ENCODE assay signal across 9 cellular contexts in genomic region chr9:25716220-25716872, GRCh38. TPM values are rescaled to one million over a fixed set of nuclear protein-coding genes. Genes with fewer than 3 reads are reported as not detected.
A peak's percentile ranks its signal among the peaks of the same experiment; 100 is the strongest.
DNase-seq lines count a peak whose midpoint lies in the region; ATAC-seq, FAIRE-seq and TF ChIP-seq lines count a peak whose summit lies in the region.
"Had no signal": no experiment of that assay in that cellular context is flagged by ENCODE, and none has a peak within 500 bp of the region (broad histone marks: within the 10 kb centered on the region; RNA-seq: fewer than 3 reads in every experiment).

No MANE protein-coding gene starts in this region.

- no peak overlapping the region for H3K4me3 ChIP-seq in A549
- H3K4me3 ChIP-seq in HUES48 (ENCODE audit: low read depth, low read length) = no peak overlapping the region
- no peak overlapping the region for H3K4me3 ChIP-seq in WI38 (ENCODE audit: low read depth, low read length)
- H3K4me3 ChIP-seq in smooth muscle cell = no peak overlapping the region
- H3K4me3 ChIP-seq: skin epidermis had no signal

- H3K27ac ChIP-seq in A549 = no peak overlapping the region
- peak overlapping the region; percentile 21 for H3K27ac ChIP-seq in HUES48 (ENCODE audit: low read depth, low read length)
- peak overlapping the region; percentile 35 for H3K27ac ChIP-seq in smooth muscle cell (ENCODE audit: low read depth)

- no peak for FAIRE-seq in A549 (lab: Jason Lieb, UNC)

- peak; percentile 76 to 83; a peak in 5 of 6 replicates for ATAC-seq in A549
- ATAC-seq in left ventricle myocardium superior = peak; percentile 63

- intact Hi-C loops in left ventricle myocardium superior (cut with micrococcal nuclease) = no loop called here

- no peaks in the 10 kb centered on the region for H3K36me3 ChIP-seq in HUES48 (ENCODE audit: control insufficient read depth, insufficient read depth, low read length)
- no peaks in the 10 kb centered on the region for H3K36me3 ChIP-seq in smooth muscle cell (ENCODE audit: low read depth)

- CTCF ChIA-PET in A549 (lab: Yijun Ruan, JAX) = interaction anchor here (0.6 to 1.5 kb wide), 6 partner anchors 9 to 38 kb away, joined by 3 read pairs; partner anchors contain the start of gene TUSC1

- H3K4me2 ChIP-seq in A549 = no peak overlapping the region
- H3K4me2 ChIP-seq in smooth muscle cell = peak overlapping the region; percentile 16

- TF ChIP-seq POLR2A in A549 (IDR thresholded peaks at IDR 0.05; ENCODE audit: low read length) = no peak

- TF ChIP-seq RAD21 in A549 (conservative IDR thresholded peaks at IDR 0.05 in 1 of 2, IDR thresholded peaks at IDR 0.05 in 1 of 2) = peak in 1 of 2 experiments; percentile 22; a peak in 2 of 5 replicates

- peak overlapping the region; percentile 89 for H2AFZ ChIP-seq in smooth muscle cell (ENCODE audit: low read depth)

- 14% methylated on average over 6 of the region's 6 CpGs for WGBS in A549 (ENCODE audit: missing lambda C conversion rate)
- WGBS in smooth muscle cell (ENCODE audit: low lambda C conversion rate) = 63% methylated on average over 6 of the region's 6 CpGs

- H3K79me2 ChIP-seq in smooth muscle cell (ENCODE audit: low read depth) = no peaks in the 10 kb centered on the region

- no peaks in the 10 kb centered on the region for H3K27me3 ChIP-seq in HUES48 (ENCODE audit: control insufficient read depth, insufficient read depth, low read length)
- no peaks in the 10 kb centered on the region for H3K27me3 ChIP-seq in smooth muscle cell (ENCODE audit: low read depth)

- POLR2A ChIA-PET in A549 (lab: Yijun Ruan, JAX) = interaction anchor here (0.9 kb wide), 1 partner anchor 38 kb away, joined by 7 read pairs; the partner anchor contains the start of gene TUSC1

- no peaks in the 10 kb centered on the region for H4K20me1 ChIP-seq in smooth muscle cell (ENCODE audit: low read depth)

- TF ChIP-seq EP300 in A549 (IDR thresholded peaks at IDR 0.05) = no peak

- TF ChIP-seq CTCF in A549 (IDR thresholded peaks at IDR 0.05) (peak; percentile 22; the same call in 1 of the 3 replicates), WI38 (IDR thresholded peaks at IDR 0.05; ENCODE audit: low read depth, low read length) (peak; percentile 71), smooth muscle cell (IDR thresholded peaks at IDR 0.05; ENCODE audit: borderline replicate concordance, insufficient read depth, poor library complexity, severe bottlenecking) (peak; percentile 49)

- H3K9ac ChIP-seq in HUES48 (ENCODE audit: low read depth, low read length) (peak overlapping the region; percentile 1; the same call in 1 of the 2 replicates), smooth muscle cell (ENCODE audit: low read depth) (no peak overlapping the region)

- H3F3A ChIP-seq in smooth muscle cell (ENCODE audit: low read depth) = no peaks in the 10 kb centered on the region

- DNase-seq in A549 (ENCODE audit: low read depth in 1 of 2, low spot score in 1 of 2) (peak; percentile 5 to 35), left ventricle myocardium superior (no peak), smooth muscle cell (lab: John Stamatoyannopoulos, UW; ENCODE audit: unreplicated experiment) (no peak), CD1c-positive myeloid dendritic cell (ENCODE audit: extremely low spot score) (no peak), T-helper 2 cell (no peak)
- DNase-seq in stimulated activated CD4-positive, alpha-beta T cell treated with anti-CD3 and anti-CD28 coated beads, Interleukin-4, amount 100 ng/mL, for 4 hours = no peak

- no peaks in the 10 kb centered on the region for H3K4me1 ChIP-seq in A549
- H3K4me1 ChIP-seq in HUES48 (ENCODE audit: control insufficient read depth, insufficient read depth, low read length) = peaks cover 6% of the 10 kb centered on the region; the same call in 1 of the 2 replicates
- peaks cover 10% of the 10 kb centered on the region for H3K4me1 ChIP-seq in smooth muscle cell (ENCODE audit: low read depth)

- H3K9me3 ChIP-seq in A549 = no peaks in the 10 kb centered on the region
- H3K9me3 ChIP-seq in HUES48 (ENCODE audit: control insufficient read depth, insufficient read depth, low read length) = no peaks in the 10 kb centered on the region
- H3K9me3 ChIP-seq in smooth muscle cell (replicated peaks; ENCODE audit: low read depth) = no peaks in the 10 kb centered on the region

TF ChIP-seq in A549, 52 proteins besides CTCF, POLR2A, EP300 and RAD21:
- TF ChIP-seq REST (IDR thresholded peaks at IDR 0.05) (no peak), EHF (CRISPR knock-in tag; IDR thresholded peaks at IDR 0.05) (no peak), HDAC2 (IDR thresholded peaks at IDR 0.05) (no peak), HOXB13 (CRISPR knock-in tag; IDR thresholded peaks at IDR 0.05; ENCODE audit: low read depth) (no peak), ZSCAN20 (CRISPR knock-in tag; IDR thresholded peaks at IDR 0.05) (no peak), FOSL2 (IDR thresholded peaks at IDR 0.05) (no peak), FOSL2 (CRISPR knock-in tag; IDR thresholded peaks at IDR 0.05) (no peak), PBX3 (IDR thresholded peaks at IDR 0.05) (no peak), MYC (IDR thresholded peaks at IDR 0.05; ENCODE audit: borderline replicate concordance, low read length) (no peak), MAFK (IDR thresholded peaks at IDR 0.05; ENCODE audit: partially characterized antibody) (no peak), HES2 (IDR thresholded peaks at IDR 0.05) (no peak), ZNF302 (CRISPR knock-in tag; IDR thresholded peaks at IDR 0.05) (no peak), POLR2AphosphoS2 (conservative IDR thresholded peaks at IDR 0.05; ENCODE audit: low read length) (no peak), ATOH8 (CRISPR knock-in tag; IDR thresholded peaks at IDR 0.05; ENCODE audit: low read depth) (no peak), HOXA7 (CRISPR knock-in tag; IDR thresholded peaks at IDR 0.05) (no peak), TFCP2L1 (CRISPR knock-in tag; IDR thresholded peaks at IDR 0.05) (no peak), RNF2 (IDR thresholded peaks at IDR 0.05; ENCODE audit: borderline replicate concordance, low read depth) (no peak), KDM5A (IDR thresholded peaks at IDR 0.05) (no peak)

RNA-seq across cellular contexts. Expression of gene TUSC1, which starts 38.1 kb away (rescaled TPM):
- polyA plus RNA-seq in A549 (2011; rRNA removed) = 5.1 and 5.6 TPM in 2 replicates
- polyA plus RNA-seq in A549 (2012; cell fraction: cytosol; rRNA removed) = 7.9 and 11.5 TPM in 2 replicates
- polyA plus RNA-seq in A549 (2012; cell fraction: nucleus; rRNA removed) = 7.7 and 8.9 TPM in 2 replicates
- 4.3 to 6.5 TPM (median 4.8 TPM) in 3 replicates for polyA plus RNA-seq in A549 (2017; fragmentation: RNase III; extraction: RNeasy Plus Mini Kit Qiagen cat#74134 plus additional on column Dnase treatment)
- polyA minus RNA-seq in A549 (2011; rRNA and poly(A)+ RNA removed) = 0.97 and 1.3 TPM in 2 replicates
- total RNA-seq in left ventricle myocardium superior = 13.1 TPM
- total RNA-seq in smooth muscle cell = 6.4 and 7.9 TPM in 2 replicates
- polyA plus RNA-seq in smooth muscle cell = 10.6 and 11.5 TPM in 2 replicates

Comparison
In these comparisons a context has a peak if more than half of its experiments do, and no peak if none do; other contexts are left out.
1. DNase-seq: peak in A549 (2 of 2); none in left ventricle myocardium superior (single experiment), smooth muscle cell (single experiment), CD1c-positive myeloid dendritic cell (single experiment), T-helper 2 cell (0 of 5) and stimulated activated CD4-positive, alpha-beta T cell treated with anti-CD3 and anti-CD28 coated beads, Interleukin-4, amount 100 ng/mL, for 4 hours (0 of 2).
2. H3K27ac ChIP-seq: peak in HUES48 (single experiment) and smooth muscle cell (single experiment); none in A549 (0 of 2).
3. Peak in every context shown above with its lines, with median percentiles within 50 percentile points of each other: CTCF ChIP-seq.